In the genomic region with DNA sequence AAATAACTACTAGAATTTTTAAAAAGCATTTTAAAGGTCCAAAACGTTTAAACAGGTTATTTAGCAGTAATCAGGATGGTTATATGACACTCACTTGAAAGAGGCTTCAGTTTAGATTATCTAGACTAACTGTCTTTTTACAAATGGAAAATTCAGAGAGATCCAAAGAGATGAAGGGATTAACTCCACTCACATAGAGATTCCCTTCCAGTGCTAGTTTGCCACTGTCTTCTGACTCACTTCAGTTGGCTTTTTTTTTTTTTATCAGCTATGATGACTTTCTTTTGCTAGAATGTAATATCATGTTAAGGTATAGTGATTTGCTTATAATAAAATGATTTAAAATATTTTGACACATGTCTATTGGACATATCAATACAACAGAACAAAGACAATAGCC, we compare ENCODE assay signal across 14 cellular contexts.
"Had no signal": no experiment of that assay in that cellular context is flagged by ENCODE, and none has a peak within 500 bp of the region (broad histone marks: within the 10 kb centered on the region; RNA-seq: fewer than 3 reads in every experiment).

No MANE protein-coding gene starts in this region.

- H3K27me3 ChIP-seq: gastroesophageal sphincter, pancreas, thyroid gland had no signal

- H3K36me3 ChIP-seq: gastroesophageal sphincter, pancreas, thyroid gland, WERI-Rb-1 had no signal

- H3K9me3 ChIP-seq: gastroesophageal sphincter, pancreas, thyroid gland had no signal

- FAIRE-seq: pancreas, urothelium cell line had no signal

- ATAC-seq: activated CD8-positive, alpha-beta T cell treated with anti-CD3 and anti-CD28 coated beads, Interleukin-2, amount 10 ng/mL, durations not matched to agents 7 days and 5 days; gastroesophageal sphincter had no signal

- H3K27ac ChIP-seq: coronary artery, gastroesophageal sphincter, pancreas, thyroid gland, WERI-Rb-1 had no signal

- H3K4me3 ChIP-seq: coronary artery, gastroesophageal sphincter, pancreas, thyroid gland had no signal

- DNase-seq: activated CD4-positive, alpha-beta T cell treated with anti-CD3 and anti-CD28 coated beads for 4 hours; activated CD8-positive, alpha-beta memory T cell treated with anti-CD3 and anti-CD28 coated beads, Interleukin-2, amount 50 U/mL, for 48 hours; activated CD8-positive, alpha-beta T cell treated with anti-CD3 and anti-CD28 coated beads, Interleukin-2, amount 10 ng/mL, durations not matched to agents 7 days and 5 days; activated naive CD4-positive, alpha-beta T cell; activated naive CD8-positive, alpha-beta T cell treated with anti-CD3 and anti-CD28 coated beads, Interleukin-2, amount 50 U/mL, for 24 hours; effector CD8-positive, alpha-beta T cell; pancreas; stimulated activated CD4-positive, alpha-beta T cell treated with anti-CD3 and anti-CD28 coated beads, Interleukin-15, amount 100 ng/mL, for 24 hours; stimulated activated CD4-positive, alpha-beta T cell treated with anti-CD3 and anti-CD28 coated beads, Interleukin-4, amount 100 ng/mL, for 4 hours; thyroid gland; WERI-Rb-1 had no signal
